ENCODE assay signal across 1 cellular context in the genomic region with DNA sequence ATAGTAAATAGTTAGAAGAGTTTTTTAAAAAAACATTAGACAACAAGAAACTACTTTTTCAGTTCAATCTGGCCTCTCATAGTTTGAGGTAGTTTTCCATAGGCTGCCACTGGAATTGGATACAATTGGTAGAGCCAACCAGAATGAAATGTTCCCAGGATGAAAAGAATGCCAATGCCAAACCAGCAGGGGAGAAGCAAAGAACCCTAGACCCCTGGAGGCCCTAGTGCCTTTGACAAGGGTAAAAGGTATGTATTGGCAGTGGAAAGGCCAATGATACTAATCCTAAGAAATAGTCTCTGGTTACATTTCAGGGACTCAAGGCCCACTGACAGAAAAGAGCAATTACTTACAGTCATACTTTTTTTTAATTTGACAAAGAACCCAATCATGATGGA.
TF ChIP-seq lines count a peak whose summit lies in the region.

No MANE protein-coding gene starts in this region.

TF ChIP-seq in WTC11, 78 proteins besides CTCF, POLR2A, EP300 and RAD21 (continued from another document):
- TF ChIP-seq, protein P1, sequence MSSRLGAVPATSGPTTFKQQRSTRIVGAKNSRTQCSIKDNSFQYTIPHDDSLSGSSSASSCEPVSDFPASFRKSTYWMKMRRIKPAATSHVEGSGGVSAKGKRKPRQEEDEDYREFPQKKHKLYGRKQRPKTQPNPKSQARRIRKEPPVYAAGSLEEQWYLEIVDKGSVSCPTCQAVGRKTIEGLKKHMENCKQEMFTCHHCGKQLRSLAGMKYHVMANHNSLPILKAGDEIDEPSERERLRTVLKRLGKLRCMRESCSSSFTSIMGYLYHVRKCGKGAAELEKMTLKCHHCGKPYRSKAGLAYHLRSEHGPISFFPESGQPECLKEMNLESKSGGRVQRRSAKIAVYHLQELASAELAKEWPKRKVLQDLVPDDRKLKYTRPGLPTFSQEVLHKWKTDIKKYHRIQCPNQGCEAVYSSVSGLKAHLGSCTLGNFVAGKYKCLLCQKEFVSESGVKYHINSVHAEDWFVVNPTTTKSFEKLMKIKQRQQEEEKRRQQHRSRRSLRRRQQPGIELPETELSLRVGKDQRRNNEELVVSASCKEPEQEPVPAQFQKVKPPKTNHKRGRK (CRISPR knock-in tag; IDR thresholded peaks at IDR 0.05; ENCODE audit: borderline replicate concordance) = no peak
- TF ChIP-seq CBFB (CRISPR knock-in tag; IDR thresholded peaks at IDR 0.05; ENCODE audit: low read depth) (no peak), NR2C2 (CRISPR knock-in tag; IDR thresholded peaks at IDR 0.05) (no peak), ZNF263 (CRISPR knock-in tag; IDR thresholded peaks at IDR 0.05; ENCODE audit: low read depth) (no peak), ZNF416 (CRISPR knock-in tag; IDR thresholded peaks at IDR 0.05) (no peak)
